ENCODE assay signal across 16 cellular contexts in the genomic region with DNA sequence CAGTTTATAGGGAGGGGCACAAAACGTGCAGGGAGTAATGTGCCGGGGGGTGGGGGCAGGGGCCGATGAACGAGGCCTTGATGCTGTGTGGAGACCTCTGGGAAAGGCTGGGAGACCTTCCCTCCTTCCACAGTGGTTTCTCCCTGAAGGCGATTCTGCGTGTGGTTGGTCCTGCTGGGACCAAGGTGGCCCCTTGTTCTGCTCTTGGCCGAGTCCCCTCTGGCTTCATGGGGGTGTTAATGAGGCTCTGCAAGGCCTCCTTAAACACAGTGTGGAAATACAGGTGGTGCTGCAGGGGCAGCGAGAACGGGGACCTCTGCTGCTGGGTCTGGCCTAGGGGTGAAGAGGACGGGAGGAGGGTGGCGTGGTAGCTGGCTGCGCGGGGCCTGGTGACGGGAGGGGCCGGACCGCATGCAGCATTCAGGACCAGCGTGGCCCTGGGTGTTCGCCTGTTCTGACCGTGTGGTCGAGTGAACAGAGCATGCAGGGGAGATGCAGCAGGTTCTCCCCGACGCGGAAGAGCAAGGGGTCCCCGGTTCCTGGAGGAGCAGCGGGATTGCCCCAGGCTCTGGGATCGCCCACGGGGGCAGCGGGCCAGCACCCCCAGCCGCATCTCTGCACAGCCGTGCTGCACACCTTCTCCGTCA. TPM values are rescaled to one million over a fixed set of nuclear protein-coding genes. Genes with fewer than 3 reads are reported as not detected.
"Had no signal": no experiment of that assay in that cellular context is flagged by ENCODE, and none has a peak within 500 bp of the region (broad histone marks: within the 10 kb centered on the region; RNA-seq: fewer than 3 reads in every experiment).

No MANE protein-coding gene starts in this region.

- H3K4me3 Mint-ChIP-seq: activated CD4-positive, alpha-beta T cell treated with anti-CD3 and anti-CD28 coated beads, Interleukin-2, amount 10 ng/mL, durations not matched to agents 24 days and 14 days; activated naive CD4-positive, alpha-beta T cell treated with anti-CD3 and anti-CD28 coated beads for 36 hours; activated T-helper 1 cell treated with anti-CD3 and anti-CD28 coated beads, Interleukin-12 subunit alpha, Interleukin-12 subunit beta, Interleukin-2, Interleukin-4 antibody, amounts not matched to agents 30 ng/mL and 10 ng/mL and 1 ng/mL, durations not matched to agents 14 hours and 24 hours and 36 hours; nephron; stimulated activated memory B cell treated with anti-CD40 and anti-IgM and Interleukin-4, amounts not matched to agents 10 μg/mL and 1 μg/mL and 100 μg/mL, for 72 hours had no signal

- H3K4me1 Mint-ChIP-seq: stimulated activated memory B cell treated with anti-CD40 and anti-IgM and Interleukin-4, amounts not matched to agents 10 μg/mL and 1 μg/mL and 100 μg/mL, for 72 hours had no signal

- H3K27ac Mint-ChIP-seq: activated CD4-positive, alpha-beta T cell treated with anti-CD3 and anti-CD28 coated beads, Interleukin-2, amount 10 ng/mL, durations not matched to agents 24 days and 14 days; activated naive CD4-positive, alpha-beta T cell treated with anti-CD3 and anti-CD28 coated beads for 36 hours; activated T-helper 1 cell treated with anti-CD3 and anti-CD28 coated beads, Interleukin-12 subunit alpha, Interleukin-12 subunit beta, Interleukin-2, Interleukin-4 antibody, amounts not matched to agents 30 ng/mL and 10 ng/mL and 1 ng/mL, durations not matched to agents 14 hours and 24 hours and 36 hours; nephron; stimulated activated memory B cell treated with anti-CD40 and anti-IgM and Interleukin-4, amounts not matched to agents 10 μg/mL and 1 μg/mL and 100 μg/mL, for 72 hours had no signal

- DNase-seq: activated CD4-positive, alpha-beta T cell treated with anti-CD3 and anti-CD28 coated beads, Interleukin-2, amount 10 ng/mL, durations not matched to agents 24 days and 14 days; activated CD4-positive, CD25-positive, alpha-beta regulatory T cell; activated CD8-positive, alpha-beta memory T cell treated with anti-CD3 and anti-CD28 coated beads, Interleukin-2, amount 50 U/mL, for 48 hours; activated naive CD4-positive, alpha-beta T cell treated with anti-CD3 and anti-CD28 coated beads for 36 hours; caudate nucleus; hippocampal formation; mesenchymal stem cell; substantia nigra; transverse colon had no signal

- H3K27me3 Mint-ChIP-seq: activated CD4-positive, alpha-beta T cell treated with anti-CD3 and anti-CD28 coated beads, Interleukin-2, amount 10 ng/mL, durations not matched to agents 24 days and 14 days; stimulated activated memory B cell treated with anti-CD40 and anti-IgM and Interleukin-4, amounts not matched to agents 10 μg/mL and 1 μg/mL and 100 μg/mL, for 72 hours had no signal

- ATAC-seq: left lobe of liver; stimulated activated memory B cell treated with anti-CD40 and anti-IgM and Interleukin-4, amounts not matched to agents 10 μg/mL and 1 μg/mL and 100 μg/mL, for 72 hours had no signal

- H3K9me3 Mint-ChIP-seq: activated T-helper 1 cell treated with anti-CD3 and anti-CD28 coated beads, Interleukin-12 subunit alpha, Interleukin-12 subunit beta, Interleukin-2, Interleukin-4 antibody, amounts not matched to agents 30 ng/mL and 10 ng/mL and 1 ng/mL, durations not matched to agents 14 hours and 24 hours and 36 hours had no signal

RNA-seq across cellular contexts. Expression of a gene that starts 42.1 kb away (rescaled TPM):
- total RNA-seq: activated CD4-positive, alpha-beta T cell treated with anti-CD3 and anti-CD28 coated beads, Interleukin-2, amount 10 ng/mL, durations not matched to agents 24 days and 14 days; activated naive CD4-positive, alpha-beta T cell treated with anti-CD3 and anti-CD28 coated beads for 36 hours; activated T-helper 1 cell treated with anti-CD3 and anti-CD28 coated beads, Interleukin-12 subunit alpha, Interleukin-12 subunit beta, Interleukin-2, Interleukin-4 antibody, amounts not matched to agents 30 ng/mL and 10 ng/mL and 1 ng/mL, durations not matched to agents 14 hours and 24 hours and 36 hours; left lobe of liver; osteocyte; pulmonary artery endothelial cell; T-helper 2 cell treated with Interferon-gamma antibody and Interleukin-4, amounts not matched to agents 100 ng/mL and 5 ng/mL, for 36 hours had no signal
